ENCODE assay signal across 1 cellular context in the genomic region with DNA sequence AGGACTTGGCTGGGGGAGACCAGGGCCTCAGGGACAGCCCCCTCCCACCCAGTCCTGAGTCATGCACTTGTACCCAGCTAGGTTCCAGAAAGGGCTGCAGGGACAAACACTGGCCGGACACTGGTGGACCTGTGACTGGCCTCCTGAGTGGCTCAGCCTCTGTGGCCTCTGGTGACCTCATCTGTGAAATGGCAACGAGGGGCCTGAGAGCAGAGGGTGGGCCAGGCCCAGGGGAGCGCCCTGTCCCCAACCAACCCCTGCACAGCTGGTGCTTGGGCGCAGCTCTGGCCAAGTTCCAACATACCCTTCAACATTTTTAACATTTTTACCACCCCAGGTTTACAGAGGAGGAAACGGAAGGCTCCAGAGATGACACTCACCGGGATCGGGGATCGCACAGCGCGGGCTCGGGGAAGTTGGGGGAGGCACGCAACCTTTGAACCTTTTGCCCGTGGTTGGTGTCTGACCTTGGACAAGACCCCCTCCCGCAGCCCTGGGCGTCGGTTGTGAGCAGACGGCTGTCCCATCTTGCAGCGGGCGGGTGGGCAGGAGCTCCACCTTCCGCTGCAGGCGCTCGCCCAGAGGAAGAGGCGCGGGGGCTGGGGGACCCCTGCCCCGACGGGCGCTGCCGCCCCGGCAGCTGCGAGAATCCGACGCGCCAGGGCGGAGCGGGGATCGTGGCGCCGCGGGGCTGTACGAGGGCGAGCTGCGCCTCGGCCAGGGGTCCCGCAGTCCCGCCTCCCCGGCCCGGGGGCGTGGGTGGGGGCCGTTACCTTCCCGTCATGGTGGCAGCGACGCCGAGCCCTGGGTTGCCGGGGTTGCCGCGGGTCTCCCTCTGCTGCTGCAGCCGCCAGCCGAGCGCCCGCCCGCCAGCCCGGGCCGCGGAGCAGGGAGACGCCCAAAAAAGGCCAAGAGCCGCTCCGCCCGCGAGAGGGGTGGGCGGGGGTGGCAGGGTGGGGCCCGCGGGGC.
TF ChIP-seq lines count a peak whose summit lies in the region.

No MANE protein-coding gene starts in this region.

TF ChIP-seq in H1, 55 proteins besides CTCF, POLR2A, EP300 and RAD21:
- no peak for TF ChIP-seq EGR1 (IDR thresholded peaks at IDR 0.05; ENCODE audit: borderline replicate concordance, low read depth, low read length)
- no peak for TF ChIP-seq SAP30 (IDR thresholded peaks at IDR 0.05; ENCODE audit: insufficient read depth, insufficient replicate concordance, low read length)
- TF ChIP-seq SUZ12 (IDR thresholded peaks at IDR 0.05; ENCODE audit: low read length): peak; percentile 64; the same call in 1 of the 2 replicates
- TF ChIP-seq, protein P1, sequence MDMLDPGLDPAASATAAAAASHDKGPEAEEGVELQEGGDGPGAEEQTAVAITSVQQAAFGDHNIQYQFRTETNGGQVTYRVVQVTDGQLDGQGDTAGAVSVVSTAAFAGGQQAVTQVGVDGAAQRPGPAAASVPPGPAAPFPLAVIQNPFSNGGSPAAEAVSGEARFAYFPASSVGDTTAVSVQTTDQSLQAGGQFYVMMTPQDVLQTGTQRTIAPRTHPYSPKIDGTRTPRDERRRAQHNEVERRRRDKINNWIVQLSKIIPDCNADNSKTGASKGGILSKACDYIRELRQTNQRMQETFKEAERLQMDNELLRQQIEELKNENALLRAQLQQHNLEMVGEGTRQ (IDR thresholded peaks at IDR 0.05; ENCODE audit: low read length): no peak
- no peak for TF ChIP-seq CEBPB (IDR thresholded peaks at IDR 0.05; ENCODE audit: low read depth, low read length)
- TF ChIP-seq KDM4A (IDR thresholded peaks at IDR 0.05; ENCODE audit: low read depth, low read length, severe bottlenecking): peak; percentile 77
- no peak for TF ChIP-seq ZNF274 (IDR thresholded peaks at IDR 0.05; ENCODE audit: borderline replicate concordance, extremely low read depth, low read length)
- no peak for TF ChIP-seq RBBP5 (IDR thresholded peaks at IDR 0.05; ENCODE audit: borderline replicate concordance, low read depth, low read length)
- TF ChIP-seq TBP (IDR thresholded peaks at IDR 0.05; ENCODE audit: low read depth, low read length): no peak
- no peak for TF ChIP-seq RFX5 (IDR thresholded peaks at IDR 0.05; ENCODE audit: borderline replicate concordance, low read depth, low read length)
- TF ChIP-seq TCF12 (IDR thresholded peaks at IDR 0.05; ENCODE audit: low read depth, low read length): no peak
- TF ChIP-seq SIN3A (conservative IDR thresholded peaks at IDR 0.05 in 1 of 2, IDR thresholded peaks at IDR 0.05 in 1 of 2; ENCODE audit: low read depth in 1 of 2, low read length in 2 of 2): no peak
- TF ChIP-seq MAFK (IDR thresholded peaks at IDR 0.05; ENCODE audit: low read depth, low read length): no peak
- TF ChIP-seq EZH2 (IDR thresholded peaks at IDR 0.05; ENCODE audit: low read depth, low read length, severe bottlenecking): peak; percentile 64
- TF ChIP-seq, protein P2, sequence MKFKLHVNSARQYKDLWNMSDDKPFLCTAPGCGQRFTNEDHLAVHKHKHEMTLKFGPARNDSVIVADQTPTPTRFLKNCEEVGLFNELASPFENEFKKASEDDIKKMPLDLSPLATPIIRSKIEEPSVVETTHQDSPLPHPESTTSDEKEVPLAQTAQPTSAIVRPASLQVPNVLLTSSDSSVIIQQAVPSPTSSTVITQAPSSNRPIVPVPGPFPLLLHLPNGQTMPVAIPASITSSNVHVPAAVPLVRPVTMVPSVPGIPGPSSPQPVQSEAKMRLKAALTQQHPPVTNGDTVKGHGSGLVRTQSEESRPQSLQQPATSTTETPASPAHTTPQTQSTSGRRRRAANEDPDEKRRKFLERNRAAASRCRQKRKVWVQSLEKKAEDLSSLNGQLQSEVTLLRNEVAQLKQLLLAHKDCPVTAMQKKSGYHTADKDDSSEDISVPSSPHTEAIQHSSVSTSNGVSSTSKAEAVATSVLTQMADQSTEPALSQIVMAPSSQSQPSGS (IDR thresholded peaks at IDR 0.05; ENCODE audit: low read length): no peak
- TF ChIP-seq CREB1 (IDR thresholded peaks at IDR 0.05): peak; percentile 29; the same call in 1 of the 2 replicates
- no peak for TF ChIP-seq JUN (IDR thresholded peaks at IDR 0.05; ENCODE audit: low read depth, low read length)
- TF ChIP-seq JUND (IDR thresholded peaks at IDR 0.05; ENCODE audit: low read length): no peak
- no peak for TF ChIP-seq PHF8 (conservative IDR thresholded peaks at IDR 0.05; ENCODE audit: low read depth, low read length)
- TF ChIP-seq, protein P3, sequence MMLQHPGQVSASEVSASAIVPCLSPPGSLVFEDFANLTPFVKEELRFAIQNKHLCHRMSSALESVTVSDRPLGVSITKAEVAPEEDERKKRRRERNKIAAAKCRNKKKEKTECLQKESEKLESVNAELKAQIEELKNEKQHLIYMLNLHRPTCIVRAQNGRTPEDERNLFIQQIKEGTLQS (IDR thresholded peaks at IDR 0.05; ENCODE audit: insufficient read depth, low read depth, low read length): no peak
- no peak for TF ChIP-seq GABPA (IDR thresholded peaks at IDR 0.05; ENCODE audit: borderline replicate concordance, insufficient read depth, low read length)
- no peak for TF ChIP-seq GTF2F1 (IDR thresholded peaks at IDR 0.05; ENCODE audit: borderline replicate concordance, low read depth, low read length)
- TF ChIP-seq KDM5A (IDR thresholded peaks at IDR 0.05; ENCODE audit: low read length): no peak
- no peak for TF ChIP-seq CTBP2 (IDR thresholded peaks at IDR 0.05; ENCODE audit: borderline replicate concordance, insufficient read depth, insufficient read length, low read length)
- TF ChIP-seq ASH2L (IDR thresholded peaks at IDR 0.05; ENCODE audit: low read length): no peak
- no peak for TF ChIP-seq NRF1 (IDR thresholded peaks at IDR 0.05; ENCODE audit: low read depth, low read length)
- TF ChIP-seq YY1 (IDR thresholded peaks at IDR 0.05; ENCODE audit: low read depth, low read length): no peak
- no peak for TF ChIP-seq SIX5 (IDR thresholded peaks at IDR 0.05; ENCODE audit: low read depth, low read length)
- TF ChIP-seq BCL11A (IDR thresholded peaks at IDR 0.05; ENCODE audit: low read depth in 2 of 2, low read length in 2 of 2): no peak
- TF ChIP-seq, protein P4, sequence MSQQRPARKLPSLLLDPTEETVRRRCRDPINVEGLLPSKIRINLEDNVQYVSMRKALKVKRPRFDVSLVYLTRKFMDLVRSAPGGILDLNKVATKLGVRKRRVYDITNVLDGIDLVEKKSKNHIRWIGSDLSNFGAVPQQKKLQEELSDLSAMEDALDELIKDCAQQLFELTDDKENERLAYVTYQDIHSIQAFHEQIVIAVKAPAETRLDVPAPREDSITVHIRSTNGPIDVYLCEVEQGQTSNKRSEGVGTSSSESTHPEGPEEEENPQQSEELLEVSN (IDR thresholded peaks at IDR 0.05): no peak
- TF ChIP-seq SP4 (IDR thresholded peaks at IDR 0.05; ENCODE audit: low read length): no peak
- no peak for TF ChIP-seq HDAC2 (IDR thresholded peaks at IDR 0.05; ENCODE audit: borderline replicate concordance in 1 of 2, low read depth in 2 of 2, low read length in 2 of 2)
- TF ChIP-seq CHD2 (IDR thresholded peaks at IDR 0.05; ENCODE audit: low read length): no peak
- TF ChIP-seq KDM1A (IDR thresholded peaks at IDR 0.05; ENCODE audit: borderline replicate concordance, low read length): no peak
